8 cellular contexts compared by ENCODE assay signal in the genomic region with DNA sequence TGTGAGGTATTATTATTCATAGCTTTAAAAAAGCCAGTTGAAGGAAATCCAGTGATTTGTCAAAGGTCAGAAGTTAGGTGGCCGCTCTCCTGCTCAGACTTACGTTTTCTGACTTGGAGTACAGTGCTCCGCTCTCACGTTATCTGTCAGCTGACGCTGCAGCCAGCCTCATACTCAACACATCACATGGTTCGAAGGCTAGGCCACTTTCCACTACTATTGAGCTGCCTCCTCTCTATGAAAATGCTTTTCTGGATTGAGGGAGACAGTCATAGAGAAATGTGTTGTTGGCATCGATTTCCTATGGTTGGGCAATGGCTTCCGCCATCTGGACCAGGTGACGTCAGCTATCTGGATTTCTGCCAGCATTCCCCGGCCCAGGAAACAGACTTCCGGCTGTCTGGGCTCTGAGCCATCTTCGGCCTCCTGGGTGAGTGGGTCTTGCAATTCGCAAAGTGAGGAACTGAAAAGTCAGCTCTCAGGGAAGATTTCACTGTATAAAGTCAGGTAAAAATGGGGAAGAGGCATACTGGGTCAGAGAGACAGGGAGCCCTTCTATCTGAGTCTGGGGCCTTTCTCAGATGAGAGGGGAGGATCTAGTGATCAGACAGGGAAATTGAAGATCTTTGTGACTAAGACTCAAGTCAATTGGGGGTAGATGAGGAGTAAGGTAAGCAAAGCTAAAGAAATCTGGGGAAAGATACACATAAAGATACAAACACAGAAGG. TPM values are rescaled to one million over a fixed set of nuclear protein-coding genes. Genes with fewer than 3 reads are reported as not detected.
A peak's percentile ranks its signal among the peaks of the same experiment; 100 is the strongest.
DNase-seq lines count a peak whose midpoint lies in the region; ATAC-seq, FAIRE-seq and TF ChIP-seq lines count a peak whose summit lies in the region.

No MANE protein-coding gene starts in this region.

- H3K4me1 ChIP-seq in A549 = peaks cover 88% of the 10 kb centered on the region
- peaks cover 35 to 47% (median 45%) of the 10 kb centered on the region in 4 donors for H3K4me1 ChIP-seq in esophagus muscularis mucosa
- peaks cover 20 to 23% of the 10 kb centered on the region in 2 donors for H3K4me1 ChIP-seq in muscle layer of duodenum (ENCODE audit: control insufficient read depth in 1 of 2, insufficient read depth in 2 of 2, low read length in 2 of 2)
- H3K4me1 ChIP-seq in upper lobe of left lung = peaks cover 43 to 55% (median 48%) of the 10 kb centered on the region in 4 donors

- POLR2A ChIA-PET in A549 (lab: Yijun Ruan, JAX) = interaction anchor here (0.8 to 4.6 kb wide), 15 partner anchors 10 to 60 kb away, joined by 3 to 78 read pairs (median 5); a partner anchor contains a TSS

- no peak for TF ChIP-seq POLR2A in A549 (IDR thresholded peaks at IDR 0.05; ENCODE audit: low read length)
- no peak for TF ChIP-seq POLR2A in esophagus muscularis mucosa (IDR thresholded peaks at IDR 0.05; ENCODE audit: low read depth)
- peak in 1 of 4 donors; percentile 51 for TF ChIP-seq POLR2A in upper lobe of left lung (IDR thresholded peaks at IDR 0.05)

- H3K27me3 ChIP-seq in esophagus muscularis mucosa = no peaks in the 10 kb centered on the region
- H3K27me3 ChIP-seq in muscle layer of duodenum (ENCODE audit: low read depth, low read length) = no peaks in the 10 kb centered on the region
- no peaks in the 10 kb centered on the region for H3K27me3 ChIP-seq in upper lobe of left lung

- H3K27ac ChIP-seq in A549 = peak overlapping the region; percentile 96 to 97
- peak overlapping the region; percentile 76 to 85 (median 82) for H3K27ac ChIP-seq in esophagus muscularis mucosa (replicated peaks in 1 of 4)
- H3K27ac ChIP-seq in muscle layer of duodenum (ENCODE audit: low read length) = peak overlapping the region; percentile 69
- H3K27ac ChIP-seq in upper lobe of left lung = peak overlapping the region; percentile 82 to 92 (median 84)

- no peak for FAIRE-seq in A549 (lab: Jason Lieb, UNC)

- H3K4me2 ChIP-seq in A549 = peak overlapping the region; percentile 82

- no peaks in the 10 kb centered on the region for H3K36me3 ChIP-seq in esophagus muscularis mucosa
- H3K36me3 ChIP-seq in muscle layer of duodenum (ENCODE audit: control insufficient read depth in 1 of 2, insufficient read depth in 2 of 2, low read length in 2 of 2) = peaks cover 0 to 14% of the 10 kb centered on the region in 2 donors
- no peaks in the 10 kb centered on the region for H3K36me3 ChIP-seq in upper lobe of left lung

- ATAC-seq in A549 = peak; percentile 91 to 95
- peak; percentile 48 for ATAC-seq in GM21423 (IDR thresholded peaks at IDR 0.05; ENCODE audit: unreplicated experiment)
- ATAC-seq in upper lobe of left lung (ENCODE audit: low FRiP score in 2 of 2) = peak; percentile 90
- no peak for ATAC-seq in GM21576 (IDR thresholded peaks at IDR 0.05; ENCODE audit: unreplicated experiment)

- peak; percentile 58 to 97 for DNase-seq in A549 (ENCODE audit: low read depth in 1 of 2, low spot score in 1 of 2)
- peak; percentile 97 for DNase-seq in NCI-H2196 (lab: John Stamatoyannopoulos, UW; ENCODE audit: unreplicated experiment)
- DNase-seq in activated CD4-positive, alpha-beta T cell treated with anti-CD3 and anti-CD28 coated beads for 1 hour = peak; percentile 9
- peak; percentile 99 for DNase-seq in esophagus muscularis mucosa (ENCODE audit: extremely low spot score)
- DNase-seq in upper lobe of left lung = peak in 1 of 2 donors; percentile 94

- TF ChIP-seq EP300 in A549 (IDR thresholded peaks at IDR 0.05) (peak; percentile 93 to 96; a peak in 4 of 5 replicates), esophagus muscularis mucosa (IDR thresholded peaks at IDR 0.05) (peak; percentile 57), upper lobe of left lung (IDR thresholded peaks at IDR 0.05) (peak in 3 of 4 donors; percentile 79 to 98 (median 86))

- H3K4me3 ChIP-seq in A549 (peak overlapping the region; percentile 11; the same call in 1 of the 3 replicates), esophagus muscularis mucosa (peak overlapping the region in 3 of 4 donors; percentile 6 to 22 (median 7)), muscle layer of duodenum (ENCODE audit: low read depth in 1 of 2, low read length in 2 of 2) (peak overlapping the region; percentile 9 to 32), upper lobe of left lung (no peak overlapping the region)

- CTCF ChIA-PET in A549 (lab: Yijun Ruan, JAX) = interaction anchor here (0.9 to 7.3 kb wide), 16 partner anchors 13 to 132 kb away, joined by 3 to 35 read pairs (median 4); a partner anchor contains a TSS

- H3K9me3 ChIP-seq in A549 (0 out of 3 replicates have a peak, but pooled peaks cover 7% of the 10 kb centered on the region), esophagus muscularis mucosa (no peaks in the 10 kb centered on the region), muscle layer of duodenum (ENCODE audit: control insufficient read depth in 1 of 2, low read length in 2 of 2) (no peaks in the 10 kb centered on the region), upper lobe of left lung (no peaks in the 10 kb centered on the region)

- 1% methylated on average over 11 of the region's 13 CpGs for WGBS in A549 (ENCODE audit: missing lambda C conversion rate)
- WGBS in esophagus muscularis mucosa = 30% methylated on average over 13 of the region's 13 CpGs
- WGBS in upper lobe of left lung, 2 donors = 13 to 16% methylated on average over 10 to 13 of the region's 13 CpGs

- TF ChIP-seq CTCF in A549 (IDR thresholded peaks at IDR 0.05) (no peak), esophagus muscularis mucosa (IDR thresholded peaks at IDR 0.05) (no peak), upper lobe of left lung (IDR thresholded peaks at IDR 0.05) (no peak)

- peak in 1 of 2 experiments; percentile 51; a peak in 1 of 5 replicates for TF ChIP-seq RAD21 in A549 (conservative IDR thresholded peaks at IDR 0.05 in 1 of 2, IDR thresholded peaks at IDR 0.05 in 1 of 2)

- intact Hi-C loops in esophagus muscularis mucosa (cut with DNase I) = no loop called here

TF ChIP-seq in A549, 52 proteins besides CTCF, POLR2A, EP300 and RAD21 (continues in another document):
- TF ChIP-seq, protein P1, sequence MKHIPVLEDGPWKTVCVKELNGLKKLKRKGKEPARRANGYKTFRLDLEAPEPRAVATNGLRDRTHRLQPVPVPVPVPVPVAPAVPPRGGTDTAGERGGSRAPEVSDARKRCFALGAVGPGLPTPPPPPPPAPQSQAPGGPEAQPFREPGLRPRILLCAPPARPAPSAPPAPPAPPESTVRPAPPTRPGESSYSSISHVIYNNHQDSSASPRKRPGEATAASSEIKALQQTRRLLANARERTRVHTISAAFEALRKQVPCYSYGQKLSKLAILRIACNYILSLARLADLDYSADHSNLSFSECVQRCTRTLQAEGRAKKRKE (CRISPR knock-in tag; IDR thresholded peaks at IDR 0.05; ENCODE audit: low read depth) = peak; percentile 63
- TF ChIP-seq BHLHE40 (IDR thresholded peaks at IDR 0.05; ENCODE audit: low read depth, low read length) (no peak), EHF (CRISPR knock-in tag; IDR thresholded peaks at IDR 0.05) (no peak), HEYL (CRISPR knock-in tag; IDR thresholded peaks at IDR 0.05) (no peak), NPAS2 (CRISPR knock-in tag; IDR thresholded peaks at IDR 0.05; ENCODE audit: borderline replicate concordance) (no peak), RCOR1 (IDR thresholded peaks at IDR 0.05; ENCODE audit: low read depth, low read length) (no peak), ZNF302 (CRISPR knock-in tag; IDR thresholded peaks at IDR 0.05) (no peak), TP53 (CRISPR knock-in tag; IDR thresholded peaks at IDR 0.05) (no peak)
- TF ChIP-seq, protein P2, sequence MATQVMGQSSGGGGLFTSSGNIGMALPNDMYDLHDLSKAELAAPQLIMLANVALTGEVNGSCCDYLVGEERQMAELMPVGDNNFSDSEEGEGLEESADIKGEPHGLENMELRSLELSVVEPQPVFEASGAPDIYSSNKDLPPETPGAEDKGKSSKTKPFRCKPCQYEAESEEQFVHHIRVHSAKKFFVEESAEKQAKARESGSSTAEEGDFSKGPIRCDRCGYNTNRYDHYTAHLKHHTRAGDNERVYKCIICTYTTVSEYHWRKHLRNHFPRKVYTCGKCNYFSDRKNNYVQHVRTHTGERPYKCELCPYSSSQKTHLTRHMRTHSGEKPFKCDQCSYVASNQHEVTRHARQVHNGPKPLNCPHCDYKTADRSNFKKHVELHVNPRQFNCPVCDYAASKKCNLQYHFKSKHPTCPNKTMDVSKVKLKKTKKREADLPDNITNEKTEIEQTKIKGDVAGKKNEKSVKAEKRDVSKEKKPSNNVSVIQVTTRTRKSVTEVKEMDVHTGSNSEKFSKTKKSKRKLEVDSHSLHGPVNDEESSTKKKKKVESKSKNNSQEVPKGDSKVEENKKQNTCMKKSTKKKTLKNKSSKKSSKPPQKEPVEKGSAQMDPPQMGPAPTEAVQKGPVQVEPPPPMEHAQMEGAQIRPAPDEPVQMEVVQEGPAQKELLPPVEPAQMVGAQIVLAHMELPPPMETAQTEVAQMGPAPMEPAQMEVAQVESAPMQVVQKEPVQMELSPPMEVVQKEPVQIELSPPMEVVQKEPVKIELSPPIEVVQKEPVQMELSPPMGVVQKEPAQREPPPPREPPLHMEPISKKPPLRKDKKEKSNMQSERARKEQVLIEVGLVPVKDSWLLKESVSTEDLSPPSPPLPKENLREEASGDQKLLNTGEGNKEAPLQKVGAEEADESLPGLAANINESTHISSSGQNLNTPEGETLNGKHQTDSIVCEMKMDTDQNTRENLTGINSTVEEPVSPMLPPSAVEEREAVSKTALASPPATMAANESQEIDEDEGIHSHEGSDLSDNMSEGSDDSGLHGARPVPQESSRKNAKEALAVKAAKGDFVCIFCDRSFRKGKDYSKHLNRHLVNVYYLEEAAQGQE (IDR thresholded peaks at IDR 0.05) = no peak
- TF ChIP-seq, protein P3, sequence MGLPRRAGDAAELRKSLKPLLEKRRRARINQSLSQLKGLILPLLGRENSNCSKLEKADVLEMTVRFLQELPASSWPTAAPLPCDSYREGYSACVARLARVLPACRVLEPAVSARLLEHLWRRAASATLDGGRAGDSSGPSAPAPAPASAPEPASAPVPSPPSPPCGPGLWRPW (IDR thresholded peaks at IDR 0.05) = peak; percentile 64

RNA-seq across cellular contexts. Expression of a gene that starts 37.5 kb away (rescaled TPM):
- polyA plus RNA-seq in A549 (2011; rRNA removed) (116 and 202 TPM in 2 replicates), A549 (2017; fragmentation: RNase III; extraction: RNeasy Plus Mini Kit Qiagen cat#74134 plus additional on column Dnase treatment) (89.1 to 108 TPM (median 104 TPM) in 3 replicates)
- 172 and 215 TPM in 2 replicates for polyA plus RNA-seq in A549 (2012; cell fraction: cytosol; rRNA removed)
- polyA plus RNA-seq in A549 (2012; cell fraction: nucleus; rRNA removed) = 240 and 352 TPM in 2 replicates
- 93.4 and 94.8 TPM in 2 replicates for polyA minus RNA-seq in A549 (2011; rRNA and poly(A)+ RNA removed)
- total RNA-seq in esophagus muscularis mucosa (10 to 100 TPM in 2 of 4 donors, 1 to 10 TPM in 2; 8.9 to 45.4 (median 11.0) TPM), upper lobe of left lung (10 to 100 TPM in 4 of 6 donors, 1 to 10 TPM in 2; 4.2 to 61.1 (median 19.8) TPM)

RNA-seq across cellular contexts. Expression of a gene that starts 39.4 kb away (rescaled TPM):
- polyA plus RNA-seq in A549 (2011; rRNA removed) = 135 and 136 TPM in 2 replicates
- polyA plus RNA-seq in A549 (2012; cell fraction: cytosol; rRNA removed) = 140 TPM in 2 replicates
- polyA plus RNA-seq in A549 (2012; cell fraction: nucleus; rRNA removed) = 112 and 128 TPM in 2 replicates
- polyA plus RNA-seq in A549 (2017; fragmentation: RNase III; extraction: RNeasy Plus Mini Kit Qiagen cat#74134 plus additional on column Dnase treatment) = 89.7 to 99.2 TPM (median 89.9 TPM) in 3 replicates
- 101 and 112 TPM in 2 replicates for polyA minus RNA-seq in A549 (2011; rRNA and poly(A)+ RNA removed)
- total RNA-seq in esophagus muscularis mucosa = 100 to 1,000 TPM; 115 to 214 (median 166) TPM
- total RNA-seq in upper lobe of left lung = 100 to 1,000 TPM; 133 to 212 (median 143) TPM

Comparison
In these comparisons a context has a peak if more than half of its experiments do, and no peak if none do; other contexts are left out.
1. H3K4me3 ChIP-seq: peak in A549 (single experiment), esophagus muscularis mucosa (3 of 4) and muscle layer of duodenum (2 of 2); none in upper lobe of left lung (0 of 4).
2. Peak in every context shown above with its lines, with median percentiles within 50 percentile points of each other: H3K27ac ChIP-seq.